ENCODE assay signal across 11 cellular contexts in the genomic region with DNA sequence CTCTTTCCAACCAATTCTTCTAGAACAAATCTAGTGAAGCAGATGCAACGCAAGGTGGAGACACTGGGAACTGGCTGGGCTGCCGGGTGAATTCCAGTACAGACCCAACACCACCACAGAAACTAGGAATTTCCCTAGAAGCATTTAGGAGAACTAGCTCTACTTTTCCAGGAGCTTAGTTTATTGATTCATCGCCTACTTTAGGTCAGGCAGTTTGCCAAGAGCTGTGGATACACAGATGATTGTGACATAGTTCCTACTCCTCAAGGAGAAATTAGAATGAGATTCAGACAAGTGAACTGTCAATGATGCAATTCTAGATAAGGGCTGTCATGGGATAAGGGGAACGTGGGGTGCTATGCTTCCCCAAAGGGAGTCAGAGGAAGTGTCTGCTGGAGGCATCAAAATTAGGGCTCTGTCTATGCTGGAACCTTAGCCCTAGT.
DNase-seq lines count a peak whose midpoint lies in the region; ATAC-seq and TF ChIP-seq lines count a peak whose summit lies in the region.
"Had no signal": no experiment of that assay in that cellular context is flagged by ENCODE, and none has a peak within 500 bp of the region (broad histone marks: within the 10 kb centered on the region; RNA-seq: fewer than 3 reads in every experiment).

No MANE protein-coding gene starts in this region.

- no peaks in the 10 kb centered on the region for H3K36me3 Mint-ChIP-seq in progenitor cell of endocrine pancreas (ENCODE audit: insufficient read depth)

- DNase-seq in DMS79 (lab: John Stamatoyannopoulos, UW): peak; percentile 5
- no peak for DNase-seq in DMS79 treated with DMSO at 0.1 percent for 48 hours (lab: John Stamatoyannopoulos, UW)
- peak; percentile 45 for DNase-seq in NCI-H69 (lab: John Stamatoyannopoulos, UW)
- peak; percentile 96 for DNase-seq in fibroblast of mammary gland (ENCODE audit: low read depth)
- no peak for DNase-seq in progenitor cell of endocrine pancreas (ENCODE audit: low spot score, unreplicated experiment)
- DNase-seq in hippocampal formation (lab: John Stamatoyannopoulos, UW): no peak
- DNase-seq: activated CD4-positive, alpha-beta memory T cell treated with anti-CD3 and anti-CD28 coated beads, Interleukin-2, amount 10 ng/mL, durations not matched to agents 7 days and 5 days; posterior cingulate gyrus had no signal

- no peak overlapping the region for H3K4me3 Mint-ChIP-seq in progenitor cell of endocrine pancreas (ENCODE audit: low read depth)
- H3K4me3 Mint-ChIP-seq: activated CD4-positive, alpha-beta memory T cell treated with anti-CD3 and anti-CD28 coated beads, Interleukin-2, amount 10 ng/mL, durations not matched to agents 7 days and 5 days had no signal

- no peak for ATAC-seq in HG02763 (IDR thresholded peaks at IDR 0.05; ENCODE audit: unreplicated experiment)
- no peak for ATAC-seq in GM19452 (IDR thresholded peaks at IDR 0.05; ENCODE audit: unreplicated experiment)
- ATAC-seq: A549 had no signal

- H3K4me3 ChIP-seq in fibroblast of mammary gland (ENCODE audit: control insufficient read depth, low read depth, low read length): no peak overlapping the region
- H3K4me3 ChIP-seq: A549 had no signal

- H3K9me3 Mint-ChIP-seq in progenitor cell of endocrine pancreas (ENCODE audit: low read depth): peaks cover 11% of the 10 kb centered on the region
- H3K9me3 Mint-ChIP-seq: activated CD4-positive, alpha-beta memory T cell treated with anti-CD3 and anti-CD28 coated beads, Interleukin-2, amount 10 ng/mL, durations not matched to agents 7 days and 5 days had no signal

- peaks cover 2% of the 10 kb centered on the region for H3K4me1 Mint-ChIP-seq in progenitor cell of endocrine pancreas (ENCODE audit: low read depth)

- H3K27ac Mint-ChIP-seq in progenitor cell of endocrine pancreas: peak overlapping the region; percentile 64
- H3K27ac Mint-ChIP-seq: activated CD4-positive, alpha-beta memory T cell treated with anti-CD3 and anti-CD28 coated beads, Interleukin-2, amount 10 ng/mL, durations not matched to agents 7 days and 5 days had no signal

- no peaks in the 10 kb centered on the region for H3K27me3 Mint-ChIP-seq in progenitor cell of endocrine pancreas
- H3K27me3 Mint-ChIP-seq: activated CD4-positive, alpha-beta memory T cell treated with anti-CD3 and anti-CD28 coated beads, Interleukin-2, amount 10 ng/mL, durations not matched to agents 7 days and 5 days had no signal

- TF ChIP-seq CTCF in fibroblast of mammary gland (conservative IDR thresholded peaks at IDR 0.05; ENCODE audit: control insufficient read depth, insufficient read depth, low read depth, low read length): peak; percentile 56
- no peak for TF ChIP-seq CTCF in progenitor cell of endocrine pancreas (IDR thresholded peaks at IDR 0.05; ENCODE audit: unreplicated experiment)

Comparison
In these comparisons a context has a peak if more than half of its experiments do, and no peak if none do; other contexts are left out.
1. DNase-seq: peak in DMS79 (single experiment), NCI-H69 (single experiment) and fibroblast of mammary gland (single experiment); none in DMS79 treated with DMSO at 0.1 percent for 48 hours (single experiment), progenitor cell of endocrine pancreas (single experiment) and hippocampal formation (0 of 2).